33 cellular contexts compared by ENCODE assay signal in the genomic region with DNA sequence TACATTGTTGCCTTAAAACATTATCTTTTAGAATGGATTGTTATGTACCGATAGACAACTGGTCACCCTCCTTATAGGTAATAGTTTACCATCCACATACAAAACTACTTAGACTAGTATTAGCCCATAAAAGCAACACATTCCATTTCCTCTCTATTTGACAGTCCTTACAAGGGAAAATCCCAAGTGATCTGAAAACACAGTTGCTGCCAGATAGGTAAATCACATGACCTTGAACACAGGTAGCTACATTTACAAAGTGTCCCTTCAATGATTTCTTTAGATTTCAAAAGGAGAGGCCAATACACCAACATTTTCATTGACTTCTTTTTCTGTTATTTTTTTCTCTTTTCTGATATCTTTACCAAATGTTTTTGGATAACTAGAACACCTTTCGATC.
"Had no signal": no experiment of that assay in that cellular context is flagged by ENCODE, and none has a peak within 500 bp of the region (broad histone marks: within the 10 kb centered on the region; RNA-seq: fewer than 3 reads in every experiment).

No MANE protein-coding gene starts in this region.

- H3K4me3 ChIP-seq: adrenal gland, ascending aorta, breast epithelium, cardiac muscle cell had no signal

- H3K4me1 ChIP-seq: adrenal gland, ascending aorta, breast epithelium had no signal

- H3K9me3 ChIP-seq: adrenal gland, ascending aorta had no signal

- H3K27me3 ChIP-seq: ascending aorta, brain microvascular endothelial cell, cardiac muscle cell had no signal

- H3K36me3 ChIP-seq: adrenal gland, ascending aorta, brain microvascular endothelial cell, breast epithelium, cardiac muscle cell had no signal

- H3K27ac ChIP-seq: adrenal gland, ascending aorta, brain microvascular endothelial cell, breast epithelium, cardiac muscle cell had no signal

- ATAC-seq: activated naive CD4-positive, alpha-beta T cell treated with anti-CD3 and anti-CD28 coated beads, Interleukin-2, amount 50 U/mL, for 72 hours; activated naive CD8-positive, alpha-beta T cell treated with anti-CD3 and anti-CD28 coated beads, Interleukin-2, amount 50 U/mL, for 24 hours; activated T-cell treated with anti-CD3 and anti-CD28 coated beads, Interleukin-2, amount 50 U/mL, for 4 hours; activated T-cell treated with anti-CD3 and anti-CD28 coated beads, Interleukin-2, amount 50 U/mL, for 72 hours; activated T-helper 17 cell treated with anti-CD3 and anti-CD28 coated beads, Interleukin-2, amount 50 U/mL, for 72 hours had no signal

- DNase-seq: activated effector memory CD4-positive, alpha-beta T cell treated with anti-CD3 and anti-CD28 coated beads, Interleukin-2, amount 50 U/mL, for 16 hours; activated effector memory CD4-positive, alpha-beta T cell treated with Interleukin-2 at 50 U/mL for 16 hours; activated gamma-delta T cell; activated gamma-delta T cell treated with Interleukin-2 at 50 U/mL for 16 hours; activated naive CD4-positive, alpha-beta T cell; activated naive CD4-positive, alpha-beta T cell treated with anti-CD3 and anti-CD28 coated beads for 36 hours; activated naive CD4-positive, alpha-beta T cell treated with anti-CD3 and anti-CD28 coated beads, Interleukin-2, amount 10 ng/mL, durations not matched to agents 7 days and 5 days; activated naive CD4-positive, alpha-beta T cell treated with anti-CD3 and anti-CD28 coated beads, Interleukin-2, amount 50 U/mL, for 16 hours; activated naive CD4-positive, alpha-beta T cell treated with Interleukin-2 at 50 U/mL for 16 hours; activated naive CD8-positive, alpha-beta T cell treated with anti-CD3 and anti-CD28 coated beads for 36 hours; activated naive CD8-positive, alpha-beta T cell treated with anti-CD3 and anti-CD28 coated beads, Interleukin-2, amount 10 ng/mL, durations not matched to agents 7 days and 5 days; activated naive CD8-positive, alpha-beta T cell treated with anti-CD3 and anti-CD28 coated beads, Interleukin-2, amount 50 U/mL, for 24 hours; activated T-cell treated with anti-CD3 and anti-CD28 coated beads for 4 hours; activated T-cell treated with anti-CD3 and anti-CD28 coated beads, Interleukin-2, amount 50 U/mL, for 1 hour; activated T-cell treated with anti-CD3 and anti-CD28 coated beads, Interleukin-2, amount 50 U/mL, for 24 hours; activated T-cell treated with anti-CD3 and anti-CD28 coated beads, Interleukin-2, amount 50 U/mL, for 4 hours; activated T-cell treated with anti-CD3 and anti-CD28 coated beads, Interleukin-2, amount 50 U/mL, for 48 hours; activated T-cell treated with anti-CD3 and anti-CD28 coated beads, Interleukin-2, amount 50 U/mL, for 72 hours; adrenal gland; amniotic stem cell; amygdala; aorta; brain microvascular endothelial cell; caudate nucleus; central memory CD4-positive, alpha-beta T cell; cerebellar nuclear complex had no signal

- FAIRE-seq: astrocyte, bronchial epithelial cell had no signal
